Comparison of ENCODE assay signal across 24 cellular contexts in the genomic region with DNA sequence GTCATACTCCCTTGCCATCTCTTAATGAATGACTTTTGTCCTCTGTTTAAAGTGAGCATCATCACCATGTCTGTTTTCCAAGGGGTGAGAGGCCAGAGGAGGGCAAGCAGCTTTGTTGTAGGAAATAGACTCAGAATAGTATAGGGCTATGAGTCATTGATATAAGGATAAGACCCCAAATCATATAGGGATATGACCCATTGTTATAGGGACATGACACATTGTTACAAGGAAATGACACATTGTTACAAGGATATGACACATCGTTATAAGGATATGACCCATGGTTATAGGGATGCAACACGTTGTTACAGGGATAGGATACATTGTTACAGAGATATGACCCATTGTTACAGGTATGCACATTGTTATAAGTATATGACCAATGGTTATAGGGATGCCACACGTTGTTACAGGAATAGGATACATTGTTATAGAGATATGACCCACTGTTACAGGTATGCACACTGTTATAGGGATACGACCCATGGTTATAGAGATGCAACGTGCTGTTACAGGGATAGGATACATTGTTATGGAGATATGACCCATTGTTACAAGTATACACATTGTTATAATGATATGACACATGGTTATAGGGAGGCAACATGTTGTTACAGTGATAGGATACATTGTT.
"Had no signal": no experiment of that assay in that cellular context is flagged by ENCODE, and none has a peak within 500 bp of the region (broad histone marks: within the 10 kb centered on the region; RNA-seq: fewer than 3 reads in every experiment).

No MANE protein-coding gene starts in this region.

- DNase-seq: activated CD4-positive, alpha-beta memory T cell treated with anti-CD3 and anti-CD28 coated beads for 36 hours; activated CD4-positive, alpha-beta T cell treated with anti-CD3 and anti-CD28 coated beads for 1 hour; anterior cingulate cortex; body of pancreas; effector CD4-positive, alpha-beta T cell; erythroblast; foreskin fibroblast; immature natural killer cell; left lung; naive thymus-derived CD8-positive, alpha-beta T cell; posterior cingulate gyrus; stimulated activated CD4-positive, alpha-beta T cell treated with anti-CD3 and anti-CD28 coated beads, Interleukin-15, amount 100 ng/mL, for 24 hours; stimulated activated naive B cell treated with anti-CD40 and anti-IgM and Interleukin-4, amounts not matched to agents 10 μg/mL and 1 μg/mL and 100 μg/mL, for 72 hours; T-helper 1 cell had no signal

- H2AFZ ChIP-seq: neural progenitor cell had no signal

- H3K27ac ChIP-seq: body of pancreas, left lung, neural progenitor cell, thoracic aorta, vagina had no signal

- H3K4me2 ChIP-seq: neural progenitor cell, smooth muscle cell had no signal

- H3K27ac Mint-ChIP-seq: activated CD4-positive, alpha-beta memory T cell treated with anti-CD3 and anti-CD28 coated beads for 36 hours; dendritic cell treated with granulocyte-macrophage colony-stimulating factor and Interleukin-4, amounts not matched to agents 40 ng/mL and 50 ng/mL, for 4 days; immature natural killer cell; mesothelial cell of epicardium; naive thymus-derived CD8-positive, alpha-beta T cell; neural progenitor cell; stimulated activated naive B cell treated with anti-CD40 and anti-IgM and Interleukin-4, amounts not matched to agents 10 μg/mL and 1 μg/mL and 100 μg/mL, for 72 hours; type B pancreatic cell had no signal

- H3K9ac ChIP-seq: neural progenitor cell had no signal

- H3K4me3 Mint-ChIP-seq: activated CD4-positive, alpha-beta memory T cell treated with anti-CD3 and anti-CD28 coated beads for 36 hours; dendritic cell treated with granulocyte-macrophage colony-stimulating factor and Interleukin-4, amounts not matched to agents 40 ng/mL and 50 ng/mL, for 4 days; immature natural killer cell; mesothelial cell of epicardium; naive thymus-derived CD8-positive, alpha-beta T cell; neural progenitor cell; stimulated activated naive B cell treated with anti-CD40 and anti-IgM and Interleukin-4, amounts not matched to agents 10 μg/mL and 1 μg/mL and 100 μg/mL, for 72 hours; type B pancreatic cell had no signal

- H3K27me3 ChIP-seq: body of pancreas, left lung, neural progenitor cell, vagina had no signal

- H3K9me3 Mint-ChIP-seq: immature natural killer cell, neural progenitor cell had no signal

- ATAC-seq: body of pancreas; left lung; naive thymus-derived CD8-positive, alpha-beta T cell; sciatic nerve had no signal

- H3K4me1 ChIP-seq: body of pancreas, left lung, neural progenitor cell, vagina had no signal

- H3K4me3 ChIP-seq: body of pancreas, left lung, lung, neural progenitor cell, smooth muscle cell, thoracic aorta, vagina had no signal

- H3K36me3 Mint-ChIP-seq: activated CD4-positive, alpha-beta memory T cell treated with anti-CD3 and anti-CD28 coated beads for 36 hours; immature natural killer cell; mesothelial cell of epicardium; naive thymus-derived CD8-positive, alpha-beta T cell; neural progenitor cell; stimulated activated naive B cell treated with anti-CD40 and anti-IgM and Interleukin-4, amounts not matched to agents 10 μg/mL and 1 μg/mL and 100 μg/mL, for 72 hours; type B pancreatic cell had no signal

- H3K36me3 ChIP-seq: left lung, neural progenitor cell, thoracic aorta, vagina had no signal

- FAIRE-seq: TTC549 had no signal

- H3K4me1 Mint-ChIP-seq: immature natural killer cell; mesothelial cell of epicardium; naive thymus-derived CD8-positive, alpha-beta T cell; stimulated activated naive B cell treated with anti-CD40 and anti-IgM and Interleukin-4, amounts not matched to agents 10 μg/mL and 1 μg/mL and 100 μg/mL, for 72 hours had no signal

- H3K9me3 ChIP-seq: body of pancreas, thoracic aorta, vagina had no signal

- H3K27me3 Mint-ChIP-seq: activated CD4-positive, alpha-beta memory T cell treated with anti-CD3 and anti-CD28 coated beads for 36 hours; dendritic cell treated with granulocyte-macrophage colony-stimulating factor and Interleukin-4, amounts not matched to agents 40 ng/mL and 50 ng/mL, for 4 days; type B pancreatic cell had no signal
